In the genomic region with DNA sequence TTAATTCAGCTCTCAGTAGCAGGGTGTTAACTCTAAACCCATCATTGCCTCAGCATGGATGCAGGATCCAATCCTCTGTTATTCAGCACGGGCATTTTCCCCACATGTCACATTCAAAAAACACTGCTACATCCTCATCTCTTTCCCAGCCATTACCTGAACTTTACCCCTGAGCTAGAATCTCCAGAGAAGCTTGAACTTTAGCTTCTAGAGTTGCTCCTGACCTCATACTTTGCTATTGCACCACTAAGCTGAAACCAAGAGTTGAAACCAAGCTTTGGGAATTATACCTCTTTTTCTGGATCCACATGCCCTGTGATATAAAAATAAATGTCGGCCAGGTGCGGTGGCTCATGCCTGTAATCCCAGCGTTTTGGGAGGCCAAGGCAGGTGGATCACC, we compare ENCODE assay signal across 17 cellular contexts.
DNase-seq lines count a peak whose midpoint lies in the region; ATAC-seq, FAIRE-seq and TF ChIP-seq lines count a peak whose summit lies in the region.
"Had no signal": no experiment of that assay in that cellular context is flagged by ENCODE, and none has a peak within 500 bp of the region (broad histone marks: within the 10 kb centered on the region; RNA-seq: fewer than 3 reads in every experiment).

No MANE protein-coding gene starts in this region.

- ATAC-seq in Right ventricle myocardium inferior (no peak), body of pancreas (no peak), pancreas (peak in 1 of 4 donors; percentile 11), GM18520 (IDR thresholded peaks at IDR 0.05; ENCODE audit: unreplicated experiment) (no peak), HG03378 (IDR thresholded peaks at IDR 0.05; ENCODE audit: unreplicated experiment) (no peak)

- TF ChIP-seq POLR2A in body of pancreas (IDR thresholded peaks at IDR 0.05), result no peak

- H3K27ac ChIP-seq in right atrium auricular region (peak overlapping the region; percentile 26 to 70), body of pancreas (peak overlapping the region; percentile 52 to 84 (median 80)), pancreas (peak overlapping the region in 3 of 4 donors; percentile 32 to 81 (median 79))
- H3K27ac ChIP-seq: PC-9, RWPE1 had no signal

- no peak for TF ChIP-seq CTCF in right atrium auricular region (IDR thresholded peaks at IDR 0.05)
- no peak for TF ChIP-seq CTCF in body of pancreas (IDR thresholded peaks at IDR 0.05)
- TF ChIP-seq CTCF in pancreas (IDR thresholded peaks at IDR 0.05), result no peak

- DNase-seq in right atrium auricular region (ENCODE audit: low spot score) (no peak), Right ventricle myocardium inferior (ENCODE audit: missing footprints) (no peak), body of pancreas (no peak), pancreas (no peak), NCI-H1092 treated with DMSO at 0.1 percent for 48 hours (lab: John Stamatoyannopoulos, UW) (no peak)
- DNase-seq: GF-D8, H9, IMR-90, NCI-H1436, NCI-H2171, NCI-H526, PC-9 had no signal

- H3K4me3 ChIP-seq in right atrium auricular region (no peak overlapping the region), body of pancreas (no peak overlapping the region), pancreas (no peak overlapping the region)
- H3K4me3 ChIP-seq: PC-9, SJSA1 had no signal

- intact Hi-C loops in Right ventricle myocardium inferior (cut with DNase I) (loop anchor here (2.0 to 5.0 kb wide), 2 partner anchors 47 to 61 kb away; no protein-coding TSS in a partner anchor), body of pancreas (cut with DNase I) (no loop called here), pancreas (cut with DNase I) (no loop called here)

- 50 to 57% methylated on average over 4 of the region's 4 CpGs for WGBS in body of pancreas, 2 donors
- 59 to 60% methylated on average over 4 of the region's 4 CpGs for WGBS in pancreas, 2 donors

- H3K27me3 ChIP-seq in right atrium auricular region, result no peaks in the 10 kb centered on the region
- H3K27me3 ChIP-seq in body of pancreas, result no peaks in the 10 kb centered on the region
- no peaks in the 10 kb centered on the region for H3K27me3 ChIP-seq in pancreas
- H3K27me3 ChIP-seq: SJSA1 had no signal

- H3K36me3 ChIP-seq in right atrium auricular region, result no peaks in the 10 kb centered on the region
- H3K36me3 ChIP-seq in body of pancreas (replicated peaks in 1 of 2; ENCODE audit: insufficient read depth in 1 of 2, low read depth in 2 of 2), result no peaks in the 10 kb centered on the region
- no peaks in the 10 kb centered on the region for H3K36me3 ChIP-seq in pancreas
- H3K36me3 ChIP-seq: SJSA1 had no signal

- H3K9me3 ChIP-seq in right atrium auricular region (peaks cover 0 to 13% of the 10 kb centered on the region in 2 donors), body of pancreas (no peaks in the 10 kb centered on the region), pancreas (no peaks in the 10 kb centered on the region)
- H3K9me3 ChIP-seq: SJSA1 had no signal

- H3K4me1 ChIP-seq in right atrium auricular region (peaks cover 0 to 19% of the 10 kb centered on the region in 2 donors), body of pancreas (peaks cover 30% of the 10 kb centered on the region), pancreas (peaks cover 9 to 18% (median 14%) of the 10 kb centered on the region in 3 donors)

- no peak for FAIRE-seq in pancreas (lab: Jason Lieb, UNC)
- FAIRE-seq: GM19239 had no signal
